In genomic region chr15:44593042-44593736, GRCh38 we compare ENCODE assay signal across 1 cellular context.
TF ChIP-seq lines count a peak whose summit lies in the region.

No MANE protein-coding gene starts in this region.

TF ChIP-seq in GM23338, 12 proteins besides CTCF, POLR2A, EP300 and RAD21:
- TF ChIP-seq, protein P1, sequence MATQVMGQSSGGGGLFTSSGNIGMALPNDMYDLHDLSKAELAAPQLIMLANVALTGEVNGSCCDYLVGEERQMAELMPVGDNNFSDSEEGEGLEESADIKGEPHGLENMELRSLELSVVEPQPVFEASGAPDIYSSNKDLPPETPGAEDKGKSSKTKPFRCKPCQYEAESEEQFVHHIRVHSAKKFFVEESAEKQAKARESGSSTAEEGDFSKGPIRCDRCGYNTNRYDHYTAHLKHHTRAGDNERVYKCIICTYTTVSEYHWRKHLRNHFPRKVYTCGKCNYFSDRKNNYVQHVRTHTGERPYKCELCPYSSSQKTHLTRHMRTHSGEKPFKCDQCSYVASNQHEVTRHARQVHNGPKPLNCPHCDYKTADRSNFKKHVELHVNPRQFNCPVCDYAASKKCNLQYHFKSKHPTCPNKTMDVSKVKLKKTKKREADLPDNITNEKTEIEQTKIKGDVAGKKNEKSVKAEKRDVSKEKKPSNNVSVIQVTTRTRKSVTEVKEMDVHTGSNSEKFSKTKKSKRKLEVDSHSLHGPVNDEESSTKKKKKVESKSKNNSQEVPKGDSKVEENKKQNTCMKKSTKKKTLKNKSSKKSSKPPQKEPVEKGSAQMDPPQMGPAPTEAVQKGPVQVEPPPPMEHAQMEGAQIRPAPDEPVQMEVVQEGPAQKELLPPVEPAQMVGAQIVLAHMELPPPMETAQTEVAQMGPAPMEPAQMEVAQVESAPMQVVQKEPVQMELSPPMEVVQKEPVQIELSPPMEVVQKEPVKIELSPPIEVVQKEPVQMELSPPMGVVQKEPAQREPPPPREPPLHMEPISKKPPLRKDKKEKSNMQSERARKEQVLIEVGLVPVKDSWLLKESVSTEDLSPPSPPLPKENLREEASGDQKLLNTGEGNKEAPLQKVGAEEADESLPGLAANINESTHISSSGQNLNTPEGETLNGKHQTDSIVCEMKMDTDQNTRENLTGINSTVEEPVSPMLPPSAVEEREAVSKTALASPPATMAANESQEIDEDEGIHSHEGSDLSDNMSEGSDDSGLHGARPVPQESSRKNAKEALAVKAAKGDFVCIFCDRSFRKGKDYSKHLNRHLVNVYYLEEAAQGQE (IDR thresholded peaks at IDR 0.05; ENCODE audit: unreplicated experiment): no peak
- TF ChIP-seq ZNF114 (CRISPR knock-in tag; IDR thresholded peaks at IDR 0.05): no peak
- no peak for TF ChIP-seq CREB1 (CRISPR knock-in tag; IDR thresholded peaks at IDR 0.05; ENCODE audit: low read depth)
- TF ChIP-seq, protein P2, sequence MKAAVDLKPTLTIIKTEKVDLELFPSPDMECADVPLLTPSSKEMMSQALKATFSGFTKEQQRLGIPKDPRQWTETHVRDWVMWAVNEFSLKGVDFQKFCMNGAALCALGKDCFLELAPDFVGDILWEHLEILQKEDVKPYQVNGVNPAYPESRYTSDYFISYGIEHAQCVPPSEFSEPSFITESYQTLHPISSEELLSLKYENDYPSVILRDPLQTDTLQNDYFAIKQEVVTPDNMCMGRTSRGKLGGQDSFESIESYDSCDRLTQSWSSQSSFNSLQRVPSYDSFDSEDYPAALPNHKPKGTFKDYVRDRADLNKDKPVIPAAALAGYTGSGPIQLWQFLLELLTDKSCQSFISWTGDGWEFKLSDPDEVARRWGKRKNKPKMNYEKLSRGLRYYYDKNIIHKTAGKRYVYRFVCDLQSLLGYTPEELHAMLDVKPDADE (IDR thresholded peaks at IDR 0.05): no peak
- TF ChIP-seq NANOG (IDR thresholded peaks at IDR 0.05; ENCODE audit: borderline replicate concordance): no peak
- no peak for TF ChIP-seq STAT1 (IDR thresholded peaks at IDR 0.05; ENCODE audit: unreplicated experiment)
- no peak for TF ChIP-seq ZNF331 (CRISPR knock-in tag; IDR thresholded peaks at IDR 0.05; ENCODE audit: low read depth)
- TF ChIP-seq POLR2AphosphoS5 (IDR thresholded peaks at IDR 0.05; ENCODE audit: low read depth): no peak
TF ChIP-seq in GM23338: peak in this region for 0.
